ENCODE assay signal across 8 cellular contexts in the genomic region with DNA sequence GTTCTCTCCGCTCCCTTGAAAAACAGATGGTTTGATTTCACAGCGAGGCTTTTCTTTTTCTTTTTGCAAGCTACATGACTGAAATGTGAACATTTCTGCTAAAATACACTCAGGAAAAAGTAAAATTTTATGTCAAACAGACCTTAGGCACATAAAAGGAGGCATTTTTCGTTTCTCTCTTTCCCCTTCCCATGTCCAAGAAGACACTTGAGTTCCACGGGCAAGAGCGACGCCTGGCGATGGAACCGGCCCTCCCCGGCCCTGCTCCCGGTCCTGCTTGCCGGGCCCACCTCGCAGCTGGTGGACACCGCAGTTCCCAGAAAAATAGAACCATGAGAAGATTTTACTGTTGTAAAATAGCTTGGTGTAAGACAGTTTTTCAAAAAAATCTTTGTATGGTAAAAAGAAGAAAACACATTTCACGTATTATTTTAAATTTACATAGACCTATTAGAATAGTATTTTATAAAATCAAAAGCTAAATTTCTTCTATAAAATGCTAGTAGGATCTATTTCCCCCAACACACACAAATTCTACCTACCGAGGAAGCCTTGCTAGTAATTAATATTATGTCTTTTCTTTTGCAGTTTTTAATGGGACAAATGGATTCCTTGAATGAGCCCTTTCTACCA. TPM values are rescaled to one million over a fixed set of nuclear protein-coding genes. Genes with fewer than 3 reads are reported as not detected.
DNase-seq lines count a peak whose midpoint lies in the region; ATAC-seq and TF ChIP-seq lines count a peak whose summit lies in the region.

No MANE protein-coding gene starts in this region.

- no peaks in the 10 kb centered on the region for H3K36me3 ChIP-seq in Caco-2 (ENCODE audit: control insufficient read depth, insufficient read depth, low read length)
- no peaks in the 10 kb centered on the region for H3K36me3 ChIP-seq in duodenal mucosa (ENCODE audit: control insufficient read depth in 1 of 2, insufficient read depth in 2 of 2, low read length in 2 of 2)

- CTCF ChIA-PET in Caco-2 (lab: Charles Lee): interaction anchor here (0.8 to 1.7 kb wide), 4 partner anchors 26 to 44 kb away, joined by 3 to 6 read pairs (median 6); no protein-coding TSS in a partner anchor

- ATAC-seq in left lobe of liver (peak; percentile 93), HG02884 (IDR thresholded peaks at IDR 0.05; ENCODE audit: unreplicated experiment) (no peak), GM21529 (IDR thresholded peaks at IDR 0.05; ENCODE audit: unreplicated experiment) (no peak)

- no peaks in the 10 kb centered on the region for H3K9me3 ChIP-seq in Caco-2
- H3K9me3 ChIP-seq in duodenal mucosa (ENCODE audit: control insufficient read depth in 1 of 2, low read length in 2 of 2): no peaks in the 10 kb centered on the region

- H3K27me3 Mint-ChIP-seq in Caco-2 (ENCODE audit: insufficient read depth, unreplicated experiment): peaks cover 12% of the 10 kb centered on the region

- DNase-seq in Caco-2 (peak; percentile 79 to 84), LHCN-M2 (ENCODE audit: low read depth) (peak; percentile 54), left lobe of liver (ENCODE audit: low spot score) (peak; percentile 78)
- DNase-seq in activated CD4-positive, alpha-beta T cell treated with anti-CD3 and anti-CD28 coated beads for 4 hours: peak; percentile 34 to 53
- DNase-seq in stimulated activated CD4-positive, alpha-beta T cell treated with anti-CD3 and anti-CD28 coated beads, Interleukin-2, amount 100 ng/mL, for 24 hours: peak; percentile 46 to 59

- H3K4me1 ChIP-seq in Caco-2: peaks cover 4% of the 10 kb centered on the region; the same call in 1 of the 2 replicates
- peaks cover 13 to 26% of the 10 kb centered on the region in 2 donors for H3K4me1 ChIP-seq in duodenal mucosa (ENCODE audit: control insufficient read depth in 1 of 2, insufficient read depth in 2 of 2, low read length in 2 of 2)

- H3K4me3 ChIP-seq in Caco-2 (ENCODE audit: low read depth, low read length): peak overlapping the region; percentile 41
- peak overlapping the region; percentile 67 to 71 for H3K4me3 ChIP-seq in duodenal mucosa (ENCODE audit: low read depth in 1 of 2, low read length in 2 of 2)

- peak overlapping the region; percentile 67 for H3K4me3 Mint-ChIP-seq in Caco-2 (ENCODE audit: unreplicated experiment)

- H3K27ac ChIP-seq in duodenal mucosa (ENCODE audit: low read depth, low read length): no peak overlapping the region

- H3K27me3 ChIP-seq in Caco-2 (replicated peaks; ENCODE audit: control insufficient read depth, insufficient read depth, low read length): no peaks in the 10 kb centered on the region; the same call in none of the 2 replicates
- peaks cover 0 to 32% of the 10 kb centered on the region in 2 donors for H3K27me3 ChIP-seq in duodenal mucosa (ENCODE audit: control insufficient read depth in 1 of 2, insufficient read depth in 2 of 2, low read length in 2 of 2)

- no peaks in the 10 kb centered on the region for H3K4me1 Mint-ChIP-seq in Caco-2 (ENCODE audit: low read depth, unreplicated experiment)

- peak; percentile 85 to 96 for TF ChIP-seq CTCF in Caco-2 (IDR thresholded peaks at IDR 0.05; ENCODE audit: insufficient read depth in 1 of 2, low read depth in 1 of 2, low read length in 1 of 2, severe bottlenecking in 1 of 2, unreplicated experiment in 1 of 2)

- H3K27ac Mint-ChIP-seq in Caco-2 (ENCODE audit: unreplicated experiment): no peak overlapping the region

- H3K36me3 Mint-ChIP-seq in Caco-2 (ENCODE audit: insufficient read depth, unreplicated experiment): no peaks in the 10 kb centered on the region

- intact Hi-C loops in Caco-2 (cut with micrococcal nuclease; ENCODE audit: unreplicated experiment): loop anchor here (1.0 kb wide), 3 partner anchors 44 to 347 kb away; no protein-coding TSS in a partner anchor

- H3K9ac ChIP-seq in duodenal mucosa (ENCODE audit: low read depth in 1 of 2, low read length in 2 of 2): peak overlapping the region; percentile 11 to 15

- POLR2A ChIA-PET in Caco-2 (lab: Charles Lee): no interaction called here

- no TSS peak for BruUV-seq in Caco-2 (replicated peaks; lab: Mats Ljungman, UMichigan)

- no peaks in the 10 kb centered on the region for H3K9me3 Mint-ChIP-seq in Caco-2 (ENCODE audit: unreplicated experiment)

RNA-seq across cellular contexts. Expression of a gene that starts 2.3 kb away (rescaled TPM):
- total RNA-seq in Caco-2 (2022): not detected in 2 replicates
- not detected in 2 replicates for total RNA-seq in LHCN-M2 (2014; rRNA removed)
- not detected for polyA plus RNA-seq in LHCN-M2 (2012)
- 2.5 TPM for total RNA-seq in left lobe of liver

RNA-seq across cellular contexts. Expression of a gene that starts 25.5 kb away (rescaled TPM):
- total RNA-seq in Caco-2 (2022): 166 and 193 TPM in 2 replicates
- total RNA-seq in LHCN-M2 (2014; rRNA removed): 113 and 121 TPM in 2 replicates
- polyA plus RNA-seq in LHCN-M2 (2012): 77.4 TPM
- 58.7 TPM for total RNA-seq in left lobe of liver

RNA-seq across cellular contexts. Expression of a gene that starts 26.4 kb away (rescaled TPM):
- 76.0 and 77.3 TPM in 2 replicates for total RNA-seq in Caco-2 (2022)
- 24.0 and 30.5 TPM in 2 replicates for total RNA-seq in LHCN-M2 (2014; rRNA removed)
- 8.6 TPM for polyA plus RNA-seq in LHCN-M2 (2012)
- total RNA-seq in left lobe of liver: 7.3 TPM
